25 cellular contexts compared by ENCODE assay signal in the genomic region with DNA sequence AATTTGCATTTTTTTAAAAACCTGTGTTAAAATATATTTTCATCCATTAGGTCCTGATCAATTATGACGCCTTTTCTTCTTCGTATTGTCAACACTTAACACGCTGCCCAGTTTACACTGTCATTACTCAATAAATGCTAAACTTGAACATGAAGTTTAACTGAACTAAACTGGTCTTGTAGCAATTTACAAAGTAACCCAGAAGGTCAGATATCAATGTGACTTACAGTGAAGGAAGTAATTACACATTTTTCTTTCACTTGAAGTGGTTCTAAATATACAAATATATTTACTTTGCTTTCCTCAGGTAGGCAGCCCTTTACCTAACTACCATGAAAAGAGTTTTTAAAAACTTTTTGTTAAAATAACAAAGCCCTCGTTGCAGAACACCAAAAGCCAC.
DNase-seq lines count a peak whose midpoint lies in the region; ATAC-seq, FAIRE-seq and TF ChIP-seq lines count a peak whose summit lies in the region.
"Had no signal": no experiment of that assay in that cellular context is flagged by ENCODE, and none has a peak within 500 bp of the region (broad histone marks: within the 10 kb centered on the region; RNA-seq: fewer than 3 reads in every experiment).

No MANE protein-coding gene starts in this region.

- no peak for TF ChIP-seq POLR2A in thyroid gland (IDR thresholded peaks at IDR 0.05)
- no peak for TF ChIP-seq POLR2A in HepG2 (IDR thresholded peaks at IDR 0.05; ENCODE audit: insufficient read depth in 1 of 2, low read depth in 2 of 2, low read length in 2 of 2)

- no peak for FAIRE-seq in HepG2 (lab: Jason Lieb, UNC)
- FAIRE-seq: GM12878, GM12892, GM19239 had no signal

- CTCF ChIA-PET in HepG2 (lab: Yijun Ruan, JAX; ENCODE audit: low intra/inter-chr PET ratio, low total read pairs): no interaction called here

- TF ChIP-seq CTCF in left lung (IDR thresholded peaks at IDR 0.05) (no peak), thyroid gland (IDR thresholded peaks at IDR 0.05) (no peak), HepG2 (CRISPR knock-in tag; IDR thresholded peaks at IDR 0.05) (no peak)

- POLR2A ChIA-PET in HepG2 (lab: Yijun Ruan, JAX): no interaction called here

- H3K27me3 ChIP-seq in left lung (no peaks in the 10 kb centered on the region), thyroid gland (no peaks in the 10 kb centered on the region), HepG2 (ENCODE audit: control insufficient read depth in 1 of 2, insufficient read depth in 2 of 2, low read length in 2 of 2) (no peaks in the 10 kb centered on the region; a peak in 1 of 5 replicates)
- H3K27me3 ChIP-seq: BE2C, BLaER1 had no signal

- H3K4me3 ChIP-seq in left lung (no peak overlapping the region), thyroid gland (replicated peaks in 1 of 3) (no peak overlapping the region), HepG2 (replicated peaks in 1 of 3; ENCODE audit: insufficient read depth in 1 of 3, low read depth in 2 of 3, low read length in 3 of 3) (no peak overlapping the region)
- H3K4me3 ChIP-seq: BLaER1, GM12878 had no signal

- H3K36me3 ChIP-seq in left lung (no peaks in the 10 kb centered on the region), thyroid gland (no peaks in the 10 kb centered on the region), HepG2 (replicated peaks in 1 of 2; ENCODE audit: control insufficient read depth in 1 of 2, insufficient read depth in 2 of 2, low read length in 2 of 2) (no peaks in the 10 kb centered on the region)
- H3K36me3 ChIP-seq: BE2C, BLaER1 had no signal

- DNase-seq in DMS53 treated with DMSO at 0.1 percent for 48 hours (lab: John Stamatoyannopoulos, UW; ENCODE audit: unreplicated experiment) (peak; percentile 3), DMS53 (lab: John Stamatoyannopoulos, UW) (no peak), left lung (no peak), thyroid gland (no peak), HepG2 (ENCODE audit: low spot score) (no peak)
- DNase-seq in activated naive CD4-positive, alpha-beta T cell treated with anti-CD3 and anti-CD28 coated beads, Interleukin-2, amount 50 U/mL, for 16 hours: no peak
- DNase-seq: ACHN; BE2C; C1 segment of cervical spinal cord; CD4-positive, alpha-beta memory T cell; CD4-positive, CD25-positive, alpha-beta regulatory T cell; CD8-positive, alpha-beta memory T cell; COR-L47; DMS 273 treated with DMSO at 0.1 percent for 48 hours; DMS153; DMS79; DND-41; EL; GDM1 had no signal

- TF ChIP-seq RAD21 in HepG2 (CRISPR knock-in tag; IDR thresholded peaks at IDR 0.05): no peak

- 58 to 61% methylated on average over 4 of the region's 4 CpGs for WGBS in thyroid gland, 2 donors
- 61% methylated on average over 4 of the region's 4 CpGs for WGBS in HepG2 (ENCODE audit: low lambda C conversion rate)

- H3K9ac ChIP-seq in HepG2 (ENCODE audit: insufficient read depth, low read depth, low read length): no peak overlapping the region
- H3K9ac ChIP-seq: BLaER1 had no signal

- in situ Hi-C loops in HepG2 (cut with HindIII; ENCODE audit: extremely low pct_ligation_motif_present, low pct_unique_long_range_greater_than_20kb): no loop called here

- no TSS peak for BruUV-seq in HepG2 (replicated peaks; lab: Mats Ljungman, UMichigan)

- H3K9me3 ChIP-seq in left lung (no peaks in the 10 kb centered on the region), thyroid gland (no peaks in the 10 kb centered on the region), HepG2 (ENCODE audit: low read length) (no peaks in the 10 kb centered on the region)
- H3K9me3 ChIP-seq: BE2C had no signal

- H2AFZ ChIP-seq in HepG2 (ENCODE audit: low read length): no peak overlapping the region

- H4K20me1 ChIP-seq in HepG2 (ENCODE audit: insufficient read depth, low read length): no peaks in the 10 kb centered on the region
- H4K20me1 ChIP-seq: BLaER1 had no signal

- peak; percentile 84 for ATAC-seq in left lung
- ATAC-seq in HepG2: no peak
- no peak for ATAC-seq in GM18498 (IDR thresholded peaks at IDR 0.05; ENCODE audit: unreplicated experiment)
- ATAC-seq: GM12878 had no signal

- no peaks in the 10 kb centered on the region for H3K79me2 ChIP-seq in HepG2 (ENCODE audit: insufficient read depth, low read length)

- H3K4me1 ChIP-seq in left lung (no peaks in the 10 kb centered on the region), thyroid gland (peaks cover 11 to 15% of the 10 kb centered on the region in 2 donors), HepG2 (ENCODE audit: insufficient read depth, low read length) (no peaks in the 10 kb centered on the region)
- H3K4me1 ChIP-seq: BE2C, BLaER1 had no signal

- TF ChIP-seq EP300 in HepG2 (IDR thresholded peaks at IDR 0.05; ENCODE audit: low read depth in 2 of 2, low read length in 2 of 2) (no peak), HepG2 (CRISPR knock-in tag; IDR thresholded peaks at IDR 0.05; ENCODE audit: borderline replicate concordance) (no peak)

- no peak overlapping the region for H3K27ac ChIP-seq in left lung
- H3K27ac ChIP-seq in thyroid gland: peak overlapping the region; percentile 26 to 58 (median 41)
- H3K27ac ChIP-seq in HepG2 (ENCODE audit: extremely low read length, insufficient read depth, low read length): no peak overlapping the region
- H3K27ac ChIP-seq: 22Rv1, BLaER1 had no signal

- intact Hi-C loops in left lung (cut with DNase I) (no loop called here), thyroid gland (cut with DNase I) (no loop called here), HepG2 (cut with micrococcal nuclease; ENCODE audit: unreplicated experiment) (no loop called here)

- H3K4me2 ChIP-seq in HepG2 (ENCODE audit: low read depth, low read length): no peak overlapping the region
- H3K4me2 ChIP-seq: BLaER1 had no signal

TF ChIP-seq in HepG2, 621 proteins besides CTCF, POLR2A, EP300 and RAD21:
- no peak for TF ChIP-seq MAF1 (CRISPR knock-in tag; IDR thresholded peaks at IDR 0.05; ENCODE audit: borderline replicate concordance)
- TF ChIP-seq PHF5A (CRISPR knock-in tag; IDR thresholded peaks at IDR 0.05; ENCODE audit: low read depth, unreplicated experiment): no peak
- TF ChIP-seq, protein P1, sequence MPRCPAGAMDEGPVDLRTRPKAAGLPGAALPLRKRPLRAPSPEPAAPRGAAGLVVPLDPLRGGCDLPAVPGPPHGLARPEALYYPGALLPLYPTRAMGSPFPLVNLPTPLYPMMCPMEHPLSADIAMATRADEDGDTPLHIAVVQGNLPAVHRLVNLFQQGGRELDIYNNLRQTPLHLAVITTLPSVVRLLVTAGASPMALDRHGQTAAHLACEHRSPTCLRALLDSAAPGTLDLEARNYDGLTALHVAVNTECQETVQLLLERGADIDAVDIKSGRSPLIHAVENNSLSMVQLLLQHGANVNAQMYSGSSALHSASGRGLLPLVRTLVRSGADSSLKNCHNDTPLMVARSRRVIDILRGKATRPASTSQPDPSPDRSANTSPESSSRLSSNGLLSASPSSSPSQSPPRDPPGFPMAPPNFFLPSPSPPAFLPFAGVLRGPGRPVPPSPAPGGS (CRISPR knock-in tag; IDR thresholded peaks at IDR 0.05): no peak
- TF ChIP-seq ATF1 (CRISPR knock-in tag; IDR thresholded peaks at IDR 0.05): no peak
- no peak for TF ChIP-seq RARA (CRISPR knock-in tag; IDR thresholded peaks at IDR 0.05)
- TF ChIP-seq POGZ (CRISPR knock-in tag; IDR thresholded peaks at IDR 0.05): no peak
- no peak for TF ChIP-seq ZNF274 (CRISPR knock-in tag; IDR thresholded peaks at IDR 0.05)
- TF ChIP-seq SRSF4 (IDR thresholded peaks at IDR 0.05; ENCODE audit: low read depth, low read length, poor library complexity, severe bottlenecking): no peak
- TF ChIP-seq, protein P2, sequence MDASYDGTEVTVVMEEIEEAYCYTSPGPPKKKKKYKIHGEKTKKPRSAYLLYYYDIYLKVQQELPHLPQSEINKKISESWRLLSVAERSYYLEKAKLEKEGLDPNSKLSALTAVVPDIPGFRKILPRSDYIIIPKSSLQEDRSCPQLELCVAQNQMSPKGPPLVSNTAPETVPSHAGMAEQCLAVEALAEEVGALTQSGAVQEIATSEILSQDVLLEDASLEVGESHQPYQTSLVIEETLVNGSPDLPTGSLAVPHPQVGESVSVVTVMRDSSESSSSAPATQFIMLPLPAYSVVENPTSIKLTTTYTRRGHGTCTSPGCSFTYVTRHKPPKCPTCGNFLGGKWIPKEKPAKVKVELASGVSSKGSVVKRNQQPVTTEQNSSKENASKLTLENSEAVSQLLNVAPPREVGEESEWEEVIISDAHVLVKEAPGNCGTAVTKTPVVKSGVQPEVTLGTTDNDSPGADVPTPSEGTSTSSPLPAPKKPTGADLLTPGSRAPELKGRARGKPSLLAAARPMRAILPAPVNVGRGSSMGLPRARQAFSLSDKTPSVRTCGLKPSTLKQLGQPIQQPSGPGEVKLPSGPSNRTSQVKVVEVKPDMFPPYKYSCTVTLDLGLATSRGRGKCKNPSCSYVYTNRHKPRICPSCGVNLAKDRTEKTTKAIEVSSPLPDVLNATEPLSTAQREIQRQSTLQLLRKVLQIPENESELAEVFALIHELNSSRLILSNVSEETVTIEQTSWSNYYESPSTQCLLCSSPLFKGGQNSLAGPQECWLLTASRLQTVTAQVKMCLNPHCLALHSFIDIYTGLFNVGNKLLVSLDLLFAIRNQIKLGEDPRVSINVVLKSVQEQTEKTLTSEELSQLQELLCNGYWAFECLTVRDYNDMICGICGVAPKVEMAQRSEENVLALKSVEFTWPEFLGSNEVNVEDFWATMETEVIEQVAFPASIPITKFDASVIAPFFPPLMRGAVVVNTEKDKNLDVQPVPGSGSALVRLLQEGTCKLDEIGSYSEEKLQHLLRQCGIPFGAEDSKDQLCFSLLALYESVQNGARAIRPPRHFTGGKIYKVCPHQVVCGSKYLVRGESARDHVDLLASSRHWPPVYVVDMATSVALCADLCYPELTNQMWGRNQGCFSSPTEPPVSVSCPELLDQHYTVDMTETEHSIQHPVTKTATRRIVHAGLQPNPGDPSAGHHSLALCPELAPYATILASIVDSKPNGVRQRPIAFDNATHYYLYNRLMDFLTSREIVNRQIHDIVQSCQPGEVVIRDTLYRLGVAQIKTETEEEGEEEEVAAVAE (CRISPR knock-in tag; IDR thresholded peaks at IDR 0.05; ENCODE audit: borderline replicate concordance): no peak
TF ChIP-seq in HepG2: peak in this region for 0.

Comparison
In these comparisons a context has a peak if more than half of its experiments do, and no peak if none do; other contexts are left out.
1. H3K27ac ChIP-seq: peak in thyroid gland (3 of 3); none in left lung (0 of 2) and HepG2 (single experiment).